In the genomic region with DNA sequence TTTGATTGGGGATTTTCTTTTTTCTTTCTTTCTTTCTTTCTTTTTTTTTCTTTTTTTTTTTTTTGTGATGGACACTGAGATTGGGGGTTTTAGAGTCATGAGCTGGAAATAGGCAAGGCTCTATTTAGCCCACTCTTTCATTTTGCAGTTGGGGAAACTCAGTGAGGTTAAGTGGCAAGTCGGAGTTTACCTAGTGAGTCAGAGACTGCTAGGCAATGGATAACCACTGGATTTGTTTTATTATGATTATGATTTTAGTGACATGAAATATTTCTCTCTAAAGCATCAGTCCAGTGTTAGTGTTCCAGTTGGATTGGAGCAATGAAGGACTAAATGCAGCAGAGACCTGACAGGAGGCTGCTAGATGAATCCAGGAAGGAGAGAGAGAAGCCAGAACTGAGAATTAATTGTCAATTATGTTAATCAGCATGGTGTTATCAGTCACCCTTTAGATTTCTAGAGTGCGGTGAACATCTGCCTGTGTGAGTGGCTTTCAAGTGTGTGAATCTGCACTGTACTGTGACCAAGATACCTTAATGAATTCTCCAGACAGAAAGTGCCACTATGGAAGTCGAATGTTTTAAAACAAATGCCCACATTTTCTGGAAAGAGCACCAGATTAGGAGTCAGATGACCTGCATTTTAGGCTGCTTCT, we compare ENCODE assay signal across 13 cellular contexts. TPM values are rescaled to one million over a fixed set of nuclear protein-coding genes. Genes with fewer than 3 reads are reported as not detected.
DNase-seq lines count a peak whose midpoint lies in the region; ATAC-seq and FAIRE-seq lines count a peak whose summit lies in the region.
"Had no signal": no experiment of that assay in that cellular context is flagged by ENCODE, and none has a peak within 500 bp of the region (broad histone marks: within the 10 kb centered on the region; RNA-seq: fewer than 3 reads in every experiment).

No MANE protein-coding gene starts in this region.

- in situ Hi-C loops in Caki2 (cut with HindIII; ENCODE audit: low pct_unique_long_range_greater_than_20kb, low sequenced_read_pairs), result no loop called here

- no peaks in the 10 kb centered on the region for H3K9me3 Mint-ChIP-seq in naive thymus-derived CD8-positive, alpha-beta T cell

- peak; percentile 17 for FAIRE-seq in RCC 7860 (lab: Jason Lieb, UNC)
- FAIRE-seq: endothelial cell of umbilical vein, GM18507 had no signal

- H3K4me3 Mint-ChIP-seq in naive thymus-derived CD8-positive, alpha-beta T cell, result peak overlapping the region in 1 of 10 donors; percentile 37

- POLR2A ChIA-PET in naive thymus-derived CD8-positive, alpha-beta T cell (lab: Charles Lee), result interaction anchor here (3.2 kb wide), 1 partner anchor 10 kb away, joined by 10 read pairs; no protein-coding TSS in a partner anchor

- no peaks in the 10 kb centered on the region for H3K27me3 Mint-ChIP-seq in naive thymus-derived CD8-positive, alpha-beta T cell

- DNase-seq in Caki2 (ENCODE audit: low read depth) (peak; percentile 30), RCC 7860 (ENCODE audit: low spot score) (peak; percentile 6), hepatic stellate cell (ENCODE audit: low spot score) (peak; percentile 60), NCI-H2171 treated with DMSO at 0.1 percent for 48 hours (lab: John Stamatoyannopoulos, UW) (no peak)
- no peak for DNase-seq in activated effector memory CD4-positive, alpha-beta T cell treated with Interleukin-2 at 50 U/mL for 16 hours
- DNase-seq in naive thymus-derived CD8-positive, alpha-beta T cell, result no peak
- DNase-seq: COR-L47, transverse colon had no signal

- peak; percentile 52 for ATAC-seq in GM19043 (IDR thresholded peaks at IDR 0.05; ENCODE audit: low read depth, unreplicated experiment)
- ATAC-seq in GM21717 (IDR thresholded peaks at IDR 0.05; ENCODE audit: unreplicated experiment), result no peak
- ATAC-seq in naive thymus-derived CD8-positive, alpha-beta T cell, result no peak

- peak overlapping the region in 1 of 10 donors; percentile 43 for H3K27ac Mint-ChIP-seq in naive thymus-derived CD8-positive, alpha-beta T cell
- H3K27ac Mint-ChIP-seq: progenitor cell of endocrine pancreas had no signal

- peaks cover 38 to 86% (median 79%) of the 10 kb centered on the region in 4 donors for H3K4me1 Mint-ChIP-seq in naive thymus-derived CD8-positive, alpha-beta T cell

- peaks cover 0 to 11% (median 0%) of the 10 kb centered on the region in 3 donors for H3K36me3 Mint-ChIP-seq in naive thymus-derived CD8-positive, alpha-beta T cell

RNA-seq across cellular contexts. Expression of a gene that starts 10.9 kb away (rescaled TPM):
- 7.1 and 11.3 TPM in 2 replicates for total RNA-seq in Caki2 (2014; rRNA removed; shearing (Covaris generic); ENCODE audit: low replicate concordance)
- total RNA-seq in naive thymus-derived CD8-positive, alpha-beta T cell, result 10 to 100 TPM; 93.6 to 93.8 TPM
- polyA plus RNA-seq in naive thymus-derived CD8-positive, alpha-beta T cell, result 10 to 100 TPM in 2 of 3 donors, 1 to 10 TPM in 1; 9.6 to 14.0 (median 12.3) TPM

Comparison
In these comparisons a context has a peak if more than half of its experiments do, and no peak if none do; other contexts are left out.
1. DNase-seq: peak in Caki2 (single experiment), RCC 7860 (single experiment) and hepatic stellate cell (single experiment); none in NCI-H2171 treated with DMSO at 0.1 percent for 48 hours (single experiment), activated effector memory CD4-positive, alpha-beta T cell treated with Interleukin-2 at 50 U/mL for 16 hours (single experiment) and naive thymus-derived CD8-positive, alpha-beta T cell (0 of 10).